29 cellular contexts compared by ENCODE assay signal in genomic region chr10:17871036-17871435, GRCh38.
"Had no signal": no experiment of that assay in that cellular context is flagged by ENCODE, and none has a peak within 500 bp of the region (broad histone marks: within the 10 kb centered on the region; RNA-seq: fewer than 3 reads in every experiment).

No MANE protein-coding gene starts in this region.

- ATAC-seq: K562, Panc1, PC-3 had no signal

- H3K4me1 Mint-ChIP-seq: IgD-negative memory B cell had no signal

- FAIRE-seq: HTR-8/SVneo had no signal

- H3K4me3 Mint-ChIP-seq: IgD-negative memory B cell had no signal

- H3K36me3 Mint-ChIP-seq: IgD-negative memory B cell had no signal

- H3K27ac ChIP-seq: HL-60, KMS-11, RWPE1 had no signal

- H3K27me3 Mint-ChIP-seq: IgD-negative memory B cell had no signal

- H3K4me3 ChIP-seq: K562 had no signal

- H3K9me3 ChIP-seq: SK-N-SH had no signal

- H3K27ac Mint-ChIP-seq: IgD-negative memory B cell had no signal

- H3K4me2 ChIP-seq: KMS-11, SK-N-SH had no signal

- H3K9ac ChIP-seq: KMS-11, SK-N-SH had no signal

- DNase-seq: Kasumi-1; MM.1S; NCI-H1048; NCI-H1105 treated with DMSO at 0.1 percent for 48 hours; NCI-H1417 treated with DMSO at 0.1 percent for 48 hours; NCI-H146; NCI-H1694 treated with DMSO at 0.1 percent for 48 hours; NCI-H1930; NCI-H2081; NCI-H2107; NCI-H2227 treated with DMSO at 0.1 percent for 48 hours; NCI-H446; NCI-H510A; NCI-H524 treated with DMSO at 0.1 percent for 48 hours; NCI-H69; NCI-H774; NK-92 treated with Interleukin-12 subunit alpha and Interleukin-12 subunit beta, amount 100 ng/mL, for 24 hours; PC-3; SHP77; SK-N-SH; SW 1271; T-helper 1 cell had no signal
